Comparison of ENCODE assay signal across 1 cellular context in genomic region chr3:42502429-42503250, GRCh38.
TF ChIP-seq lines count a peak whose summit lies in the region.

VIPR1 (plus strand) TSS chr3:42502643; CDS start chr3:42502736, 93 bp downstream.

TF ChIP-seq in HepG2, 621 proteins besides CTCF, POLR2A, EP300 and RAD21 (continued from another document and continues in another):
- TF ChIP-seq, protein P1, sequence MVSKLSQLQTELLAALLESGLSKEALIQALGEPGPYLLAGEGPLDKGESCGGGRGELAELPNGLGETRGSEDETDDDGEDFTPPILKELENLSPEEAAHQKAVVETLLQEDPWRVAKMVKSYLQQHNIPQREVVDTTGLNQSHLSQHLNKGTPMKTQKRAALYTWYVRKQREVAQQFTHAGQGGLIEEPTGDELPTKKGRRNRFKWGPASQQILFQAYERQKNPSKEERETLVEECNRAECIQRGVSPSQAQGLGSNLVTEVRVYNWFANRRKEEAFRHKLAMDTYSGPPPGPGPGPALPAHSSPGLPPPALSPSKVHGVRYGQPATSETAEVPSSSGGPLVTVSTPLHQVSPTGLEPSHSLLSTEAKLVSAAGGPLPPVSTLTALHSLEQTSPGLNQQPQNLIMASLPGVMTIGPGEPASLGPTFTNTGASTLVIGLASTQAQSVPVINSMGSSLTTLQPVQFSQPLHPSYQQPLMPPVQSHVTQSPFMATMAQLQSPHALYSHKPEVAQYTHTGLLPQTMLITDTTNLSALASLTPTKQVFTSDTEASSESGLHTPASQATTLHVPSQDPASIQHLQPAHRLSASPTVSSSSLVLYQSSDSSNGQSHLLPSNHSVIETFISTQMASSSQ (IDR thresholded peaks at IDR 0.05; ENCODE audit: low read depth) = no peak
- TF ChIP-seq, protein P1 (CRISPR knock-in tag; IDR thresholded peaks at IDR 0.05; ENCODE audit: borderline replicate concordance) = 0 out of 2 replicates have a peak, but pooled peaks have one; percentile 22
- TF ChIP-seq, protein P2, sequence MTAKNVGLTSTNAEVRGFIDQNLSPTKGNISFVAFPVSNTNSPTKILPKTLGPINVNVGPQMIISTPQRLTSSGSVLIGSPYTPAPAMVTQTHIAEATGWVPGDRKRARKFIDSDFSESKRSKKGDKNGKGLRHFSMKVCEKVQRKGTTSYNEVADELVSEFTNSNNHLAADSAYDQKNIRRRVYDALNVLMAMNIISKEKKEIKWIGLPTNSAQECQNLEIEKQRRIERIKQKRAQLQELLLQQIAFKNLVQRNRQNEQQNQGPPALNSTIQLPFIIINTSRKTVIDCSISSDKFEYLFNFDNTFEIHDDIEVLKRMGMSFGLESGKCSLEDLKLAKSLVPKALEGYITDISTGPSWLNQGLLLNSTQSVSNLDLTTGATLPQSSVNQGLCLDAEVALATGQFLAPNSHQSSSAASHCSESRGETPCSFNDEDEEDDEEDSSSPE (CRISPR knock-in tag; IDR thresholded peaks at IDR 0.05) = no peak
- TF ChIP-seq ZNF878 (CRISPR knock-in tag; IDR thresholded peaks at IDR 0.05) (no peak), ZNF546 (CRISPR knock-in tag; conservative IDR thresholded peaks at IDR 0.05) (no peak), ZNF7 (CRISPR knock-in tag; IDR thresholded peaks at IDR 0.05) (no peak), KDM4B (CRISPR knock-in tag; IDR thresholded peaks at IDR 0.05) (no peak), NFAT5 (CRISPR knock-in tag; IDR thresholded peaks at IDR 0.05) (no peak), SNAPC4 (CRISPR knock-in tag; IDR thresholded peaks at IDR 0.05) (no peak), RNF219 (CRISPR knock-in tag; IDR thresholded peaks at IDR 0.05) (no peak), PRDM10 (CRISPR knock-in tag; IDR thresholded peaks at IDR 0.05; ENCODE audit: low read depth) (no peak)
- TF ChIP-seq, protein P3, sequence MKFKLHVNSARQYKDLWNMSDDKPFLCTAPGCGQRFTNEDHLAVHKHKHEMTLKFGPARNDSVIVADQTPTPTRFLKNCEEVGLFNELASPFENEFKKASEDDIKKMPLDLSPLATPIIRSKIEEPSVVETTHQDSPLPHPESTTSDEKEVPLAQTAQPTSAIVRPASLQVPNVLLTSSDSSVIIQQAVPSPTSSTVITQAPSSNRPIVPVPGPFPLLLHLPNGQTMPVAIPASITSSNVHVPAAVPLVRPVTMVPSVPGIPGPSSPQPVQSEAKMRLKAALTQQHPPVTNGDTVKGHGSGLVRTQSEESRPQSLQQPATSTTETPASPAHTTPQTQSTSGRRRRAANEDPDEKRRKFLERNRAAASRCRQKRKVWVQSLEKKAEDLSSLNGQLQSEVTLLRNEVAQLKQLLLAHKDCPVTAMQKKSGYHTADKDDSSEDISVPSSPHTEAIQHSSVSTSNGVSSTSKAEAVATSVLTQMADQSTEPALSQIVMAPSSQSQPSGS (CRISPR knock-in tag; IDR thresholded peaks at IDR 0.05) = no peak
